Comparison of ENCODE assay signal across 7 cellular contexts in the genomic region with DNA sequence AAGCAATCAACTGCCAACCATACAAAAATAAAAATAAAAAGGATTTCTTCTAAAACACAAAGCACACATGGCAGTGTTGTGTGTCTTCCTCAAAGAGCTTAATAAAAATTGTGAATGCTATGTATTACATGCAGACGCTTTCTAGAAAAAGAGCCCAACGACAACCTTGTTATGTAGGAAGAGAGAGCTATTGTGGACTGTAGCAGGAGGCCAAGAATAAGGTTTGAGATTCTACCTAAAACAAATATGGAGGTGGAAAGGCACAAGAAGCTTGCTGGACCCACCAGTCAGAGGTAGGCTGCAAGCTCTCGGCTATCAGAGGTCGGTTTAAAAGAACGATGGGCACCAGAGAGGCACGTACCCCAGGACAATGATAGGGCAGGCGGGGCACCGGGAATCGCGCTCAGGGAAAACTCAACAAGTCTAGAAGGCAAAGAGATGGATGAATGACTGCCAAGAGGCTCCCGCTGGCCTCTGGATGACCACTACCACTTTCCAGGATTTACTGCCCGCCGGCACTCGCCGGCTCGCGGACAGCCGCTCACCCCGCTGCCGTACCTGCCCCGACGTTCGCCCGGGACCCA. TPM values are rescaled to one million over a fixed set of nuclear protein-coding genes. Genes with fewer than 3 reads are reported as not detected.
DNase-seq lines count a peak whose midpoint lies in the region; ATAC-seq and TF ChIP-seq lines count a peak whose summit lies in the region.

No MANE protein-coding gene starts in this region.

- no peaks in the 10 kb centered on the region for H3K9me3 ChIP-seq in duodenal mucosa (ENCODE audit: control insufficient read depth in 1 of 2, low read length in 2 of 2)
- H3K9me3 ChIP-seq in mesodermal cell (ENCODE audit: control insufficient read depth, low read length) = no peaks in the 10 kb centered on the region

- ATAC-seq in GM21528 (IDR thresholded peaks at IDR 0.05; ENCODE audit: low FRiP score, unreplicated experiment) (peak; percentile 4), GM18861 (IDR thresholded peaks at IDR 0.05; ENCODE audit: unreplicated experiment) (no peak)

- DNase-seq in NOMO-1 treated with dmso at 0.1 percent for 144 hours (lab: John Stamatoyannopoulos, UW; ENCODE audit: unreplicated experiment) = no peak
- no peak for DNase-seq in NCI-H1417 treated with DMSO at 0.1 percent for 48 hours (lab: John Stamatoyannopoulos, UW)

- H3K9ac ChIP-seq in duodenal mucosa (ENCODE audit: low read depth in 1 of 2, low read length in 2 of 2) = peak overlapping the region; percentile 22 to 35

- no peaks in the 10 kb centered on the region for H3K4me1 ChIP-seq in duodenal mucosa (ENCODE audit: control insufficient read depth in 1 of 2, insufficient read depth in 2 of 2, low read length in 2 of 2)
- peaks cover 8% of the 10 kb centered on the region for H3K4me1 ChIP-seq in mesodermal cell (ENCODE audit: control insufficient read depth, insufficient read depth, low read length, poor library complexity, severe bottlenecking)

- H3K27ac ChIP-seq in duodenal mucosa (ENCODE audit: low read depth, low read length) (peak overlapping the region; percentile 47), mesodermal cell (ENCODE audit: low read depth, low read length, severe bottlenecking) (peak overlapping the region; percentile 82)

- 0 to 1% methylated on average over 15 to 24 of the region's 24 CpGs for WGBS in mesodermal cell (ENCODE audit: insufficient coverage in 2 of 2), 2 experiments

- H3K4me3 ChIP-seq in duodenal mucosa (ENCODE audit: low read depth in 1 of 2, low read length in 2 of 2) = peak overlapping the region; percentile 58 to 66
- peak overlapping the region; percentile 82 for H3K4me3 ChIP-seq in mesodermal cell (ENCODE audit: extremely low read depth, insufficient read depth, low read length, poor library complexity, severe bottlenecking)

- H3K36me3 ChIP-seq in duodenal mucosa (ENCODE audit: control insufficient read depth in 1 of 2, insufficient read depth in 2 of 2, low read length in 2 of 2) = no peaks in the 10 kb centered on the region
- H3K36me3 ChIP-seq in mesodermal cell (ENCODE audit: control insufficient read depth, insufficient read depth, low read length) = no peaks in the 10 kb centered on the region

- peaks cover 13 to 35% of the 10 kb centered on the region in 2 donors for H3K27me3 ChIP-seq in duodenal mucosa (ENCODE audit: control insufficient read depth in 1 of 2, insufficient read depth in 2 of 2, low read length in 2 of 2)

TF ChIP-seq in PFSK-1, 5 proteins besides CTCF, POLR2A, EP300 and RAD21:
- TF ChIP-seq POLR2AphosphoS5 (IDR thresholded peaks at IDR 0.05; ENCODE audit: low read depth, low read length) = no peak
- TF ChIP-seq TAF1 (IDR thresholded peaks at IDR 0.05; ENCODE audit: borderline replicate concordance, insufficient read depth, low read length) = peak; percentile 21; the same call in 1 of the 2 replicates
- TF ChIP-seq SIN3A (IDR thresholded peaks at IDR 0.05; ENCODE audit: borderline replicate concordance, insufficient read depth, low read length) = no peak
TF ChIP-seq in PFSK-1: peak in this region for 1.

RNA-seq across cellular contexts. Expression of a gene that starts 1.1 kb away (rescaled TPM):
- polyA plus RNA-seq in PFSK-1 (2012; ENCODE audit: insufficient read length, low read depth) = 25.0 TPM
- 52.0 TPM for polyA plus RNA-seq in mesodermal cell (2013, experiment 1 of 2)
- 68.6 TPM for polyA plus RNA-seq in mesodermal cell (2013, experiment 2 of 2)
